ENCODE assay signal across 9 cellular contexts in the genomic region with DNA sequence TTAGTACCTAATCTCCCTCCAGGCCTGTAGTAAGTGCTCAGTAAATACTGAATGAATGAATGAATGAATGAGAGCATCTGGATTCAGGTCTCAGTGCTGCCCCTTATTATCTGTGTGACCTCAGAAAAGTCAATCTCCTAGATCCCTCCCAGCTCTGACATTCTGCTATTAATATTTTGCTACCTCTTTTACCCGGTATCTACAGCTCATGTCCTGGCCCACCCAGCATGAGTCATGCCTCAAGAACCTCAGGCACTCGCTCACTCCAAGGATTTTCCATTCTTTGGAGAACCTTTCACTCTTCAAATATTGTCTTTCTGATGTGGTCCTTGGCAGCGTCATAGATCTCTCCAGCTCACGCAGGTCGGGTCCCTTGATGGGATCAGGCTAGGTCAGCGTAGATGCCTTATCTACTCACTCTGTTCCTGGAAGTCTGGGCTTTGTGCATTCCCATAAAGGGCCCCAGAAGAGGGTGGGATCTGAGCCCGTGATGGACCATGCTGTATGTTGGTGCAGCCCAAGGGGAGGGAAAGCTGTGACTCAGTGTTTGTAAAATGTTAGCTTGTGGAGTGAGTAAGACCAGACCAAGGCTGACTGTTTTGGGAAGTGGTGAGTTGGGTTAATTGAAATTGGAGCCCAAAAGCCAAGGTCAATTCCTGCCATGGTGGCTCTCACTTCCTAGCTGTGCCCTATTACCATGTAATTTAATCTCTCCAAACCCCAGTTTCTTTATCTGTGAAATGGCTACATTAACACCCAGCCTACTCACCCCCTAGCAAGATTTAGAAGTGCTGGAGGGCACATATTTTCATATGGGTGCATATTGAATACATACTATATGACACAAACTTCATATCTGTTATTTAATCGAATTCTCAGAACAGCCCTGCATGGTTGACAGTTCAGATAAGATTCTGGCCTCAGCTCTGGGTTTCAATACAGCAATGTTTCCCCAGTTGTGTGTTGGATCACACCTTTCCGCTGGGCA.
DNase-seq lines count a peak whose midpoint lies in the region; ATAC-seq and TF ChIP-seq lines count a peak whose summit lies in the region.
"Had no signal": no experiment of that assay in that cellular context is flagged by ENCODE, and none has a peak within 500 bp of the region (broad histone marks: within the 10 kb centered on the region; RNA-seq: fewer than 3 reads in every experiment).

No MANE protein-coding gene starts in this region.

- TF ChIP-seq CTCF in retinal pigment epithelial cell (conservative IDR thresholded peaks at IDR 0.05; ENCODE audit: low read depth, low read length) = no peak

- H3K36me3 Mint-ChIP-seq in activated CD4-positive, alpha-beta memory T cell treated with anti-CD3 and anti-CD28 coated beads, Interleukin-2, amount 10 ng/mL, durations not matched to agents 7 days and 5 days (ENCODE audit: low read depth) = no peaks in the 10 kb centered on the region

- CTCF ChIA-PET in activated CD4-positive, alpha-beta memory T cell treated with anti-CD3 and anti-CD28 coated beads, Interleukin-2, amount 10 ng/mL, durations not matched to agents 7 days and 5 days (lab: Charles Lee) = no interaction called here

- no peak overlapping the region for H3K4me3 Mint-ChIP-seq in activated CD4-positive, alpha-beta memory T cell treated with anti-CD3 and anti-CD28 coated beads, Interleukin-2, amount 10 ng/mL, durations not matched to agents 7 days and 5 days

- no peak overlapping the region for H3K4me3 ChIP-seq in retinal pigment epithelial cell (ENCODE audit: low read length)

- H3K9me3 Mint-ChIP-seq in activated CD4-positive, alpha-beta memory T cell treated with anti-CD3 and anti-CD28 coated beads, Interleukin-2, amount 10 ng/mL, durations not matched to agents 7 days and 5 days = no peaks in the 10 kb centered on the region

- no peaks in the 10 kb centered on the region for H3K4me1 Mint-ChIP-seq in activated CD4-positive, alpha-beta memory T cell treated with anti-CD3 and anti-CD28 coated beads, Interleukin-2, amount 10 ng/mL, durations not matched to agents 7 days and 5 days

- no peak overlapping the region for H3K27ac Mint-ChIP-seq in activated CD4-positive, alpha-beta memory T cell treated with anti-CD3 and anti-CD28 coated beads, Interleukin-2, amount 10 ng/mL, durations not matched to agents 7 days and 5 days

- peak; percentile 100 for DNase-seq in ELR (ENCODE audit: low read depth)
- peak; percentile 92 for DNase-seq in SW480 (ENCODE audit: low spot score)
- DNase-seq in glomerular visceral epithelial cell (ENCODE audit: extremely low spot score) = peak; percentile 98
- peak; percentile 100 for DNase-seq in retinal pigment epithelial cell (ENCODE audit: low read depth)
- no peak for DNase-seq in activated CD4-positive, alpha-beta memory T cell treated with anti-CD3 and anti-CD28 coated beads, Interleukin-2, amount 10 ng/mL, durations not matched to agents 7 days and 5 days
- DNase-seq in DMS 273 treated with DMSO at 0.1 percent for 48 hours (lab: John Stamatoyannopoulos, UW) = no peak
- DNase-seq: activated CD4-positive, alpha-beta T cell treated with anti-CD3 and anti-CD28 coated beads for 1 hour had no signal

- peaks cover 9% of the 10 kb centered on the region for H3K27me3 Mint-ChIP-seq in activated CD4-positive, alpha-beta memory T cell treated with anti-CD3 and anti-CD28 coated beads, Interleukin-2, amount 10 ng/mL, durations not matched to agents 7 days and 5 days

- ATAC-seq in GM18520 (IDR thresholded peaks at IDR 0.05; ENCODE audit: unreplicated experiment) = no peak
- ATAC-seq in GM18909 (IDR thresholded peaks at IDR 0.05; ENCODE audit: poor library complexity, unreplicated experiment) = no peak

- POLR2A ChIA-PET in activated CD4-positive, alpha-beta memory T cell treated with anti-CD3 and anti-CD28 coated beads, Interleukin-2, amount 10 ng/mL, durations not matched to agents 7 days and 5 days (lab: Charles Lee) = no interaction called here

Comparison
In these comparisons a context has a peak if more than half of its experiments do, and no peak if none do; other contexts are left out.
1. DNase-seq: peak in ELR (single experiment), SW480 (single experiment), glomerular visceral epithelial cell (single experiment) and retinal pigment epithelial cell (single experiment); none in activated CD4-positive, alpha-beta memory T cell treated with anti-CD3 and anti-CD28 coated beads, Interleukin-2, amount 10 ng/mL, durations not matched to agents 7 days and 5 days (single experiment) and DMS 273 treated with DMSO at 0.1 percent for 48 hours (single experiment).